8 cellular contexts compared by ENCODE assay signal in the genomic region with DNA sequence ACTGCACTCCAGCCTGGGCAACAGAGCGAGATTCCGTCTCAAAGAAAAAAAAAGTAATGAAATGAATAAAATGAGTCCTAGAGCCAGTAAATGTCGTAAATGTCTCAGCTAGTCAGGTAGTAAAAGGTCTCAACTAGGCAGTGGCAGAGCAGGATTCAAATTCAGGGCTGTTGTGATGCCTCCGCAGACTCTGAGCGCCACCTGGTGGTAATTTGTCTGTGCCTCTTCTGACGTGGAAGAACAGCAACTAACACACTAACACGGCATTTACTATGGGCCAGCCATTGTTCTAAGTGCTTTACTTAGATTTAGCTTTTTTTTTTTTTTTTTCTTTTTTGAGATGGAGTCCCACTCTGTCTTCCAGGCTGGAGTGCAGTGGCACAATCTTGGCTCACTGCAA. TPM values are rescaled to one million over a fixed set of nuclear protein-coding genes. Genes with fewer than 3 reads are reported as not detected.
DNase-seq lines count a peak whose midpoint lies in the region; ATAC-seq and TF ChIP-seq lines count a peak whose summit lies in the region.

No MANE protein-coding gene starts in this region.

- intact Hi-C loops in posterior cingulate gyrus (cut with DNase I): loop anchor here (2.0 to 10.0 kb wide), 2 partner anchors 170 to 482 kb away; no protein-coding TSS in a partner anchor

- H3K9me3 Mint-ChIP-seq in glutamatergic neuron (ENCODE audit: unreplicated experiment): peaks cover 4% of the 10 kb centered on the region

- DNase-seq in DMS153 treated with DMSO at 0.1 percent for 48 hours (lab: John Stamatoyannopoulos, UW; ENCODE audit: unreplicated experiment): peak; percentile 62
- DNase-seq in LNCaP clone FGC (ENCODE audit: low read depth): peak; percentile 35
- DNase-seq in SK-N-DZ (ENCODE audit: low spot score): peak; percentile 58
- peak; percentile 58 to 78 (median 74) for DNase-seq in activated naive CD4-positive, alpha-beta T cell (lab: John Stamatoyannopoulos, UW)
- DNase-seq in glutamatergic neuron: peak; percentile 77
- DNase-seq in posterior cingulate gyrus: peak in 8 of 10 donors; percentile 26 to 94 (median 70)
- DNase-seq in ureter (ENCODE audit: low spot score): peak; percentile 81

- H3K36me3 Mint-ChIP-seq in glutamatergic neuron (ENCODE audit: unreplicated experiment): no peaks in the 10 kb centered on the region

- H3K4me3 ChIP-seq in LNCaP clone FGC (ENCODE audit: low read depth, low read length): no peak overlapping the region

- H3K4me1 Mint-ChIP-seq in glutamatergic neuron (ENCODE audit: low read depth, unreplicated experiment): no peaks in the 10 kb centered on the region

- H3K27me3 Mint-ChIP-seq in glutamatergic neuron (ENCODE audit: unreplicated experiment): no peaks in the 10 kb centered on the region

- TF ChIP-seq CTCF in LNCaP clone FGC (IDR thresholded peaks at IDR 0.05; ENCODE audit: control insufficient read depth, extremely low read depth, insufficient read depth) (peak; percentile 67), glutamatergic neuron (IDR thresholded peaks at IDR 0.05; ENCODE audit: partially characterized antibody, unreplicated experiment) (peak; percentile 73)

- H3K4me3 Mint-ChIP-seq in glutamatergic neuron (ENCODE audit: unreplicated experiment): no peak overlapping the region

- no peak for ATAC-seq in HG02642 (IDR thresholded peaks at IDR 0.05; ENCODE audit: poor library complexity, unreplicated experiment)

- H3K27ac Mint-ChIP-seq in glutamatergic neuron (ENCODE audit: unreplicated experiment): no peak overlapping the region

RNA-seq across cellular contexts. Expression of a gene that starts 30.2 kb away (rescaled TPM):
- polyA plus RNA-seq in SK-N-DZ (2014; cell fraction: cytosol; rRNA removed): not detected in 2 replicates
- polyA plus RNA-seq in SK-N-DZ (2014; cell fraction: nucleus; rRNA removed): not detected in 2 replicates
- not detected for total RNA-seq in glutamatergic neuron (ENCODE audit: unreplicated experiment)
- total RNA-seq in ureter: not detected

RNA-seq across cellular contexts. Expression of a gene that starts 48.6 kb away (rescaled TPM):
- not detected in 2 replicates for polyA plus RNA-seq in SK-N-DZ (2014; cell fraction: cytosol; rRNA removed)
- not detected in 2 replicates for polyA plus RNA-seq in SK-N-DZ (2014; cell fraction: nucleus; rRNA removed)
- 6.0 TPM for total RNA-seq in glutamatergic neuron (ENCODE audit: unreplicated experiment)
- 13.2 TPM for total RNA-seq in ureter

RNA-seq across cellular contexts. Expression of a gene that starts 56.2 kb away (rescaled TPM):
- polyA plus RNA-seq in SK-N-DZ (2014; cell fraction: cytosol; rRNA removed): not detected in 2 replicates
- not detected in 2 replicates for polyA plus RNA-seq in SK-N-DZ (2014; cell fraction: nucleus; rRNA removed)
- not detected for total RNA-seq in glutamatergic neuron (ENCODE audit: unreplicated experiment)
- not detected for total RNA-seq in ureter
